Comparison of ENCODE assay signal across 1 cellular context in genomic region chr16:67055712-67056487, GRCh38.
A peak's percentile ranks its signal among the peaks of the same experiment; 100 is the strongest.
TF ChIP-seq lines count a peak whose summit lies in the region.

No MANE protein-coding gene starts in this region.

TF ChIP-seq in GM12878, 131 proteins besides CTCF, POLR2A, EP300 and RAD21 (continues in another document):
- no peak for TF ChIP-seq PRDM15 (CRISPR knock-in tag; IDR thresholded peaks at IDR 0.05)
- TF ChIP-seq CHD1 (IDR thresholded peaks at IDR 0.05; ENCODE audit: low read depth, low read length): no peak
- TF ChIP-seq YY1 (IDR thresholded peaks at IDR 0.05; ENCODE audit: low read depth, low read length): no peak
- TF ChIP-seq RCOR1 (conservative IDR thresholded peaks at IDR 0.05; ENCODE audit: low read depth, low read length): no peak
- peak; percentile 19; the same call in 1 of the 2 replicates for TF ChIP-seq BCL11A (IDR thresholded peaks at IDR 0.05; ENCODE audit: low read depth, low read length)
- TF ChIP-seq ASH2L (IDR thresholded peaks at IDR 0.05; ENCODE audit: borderline replicate concordance, low read depth): no peak
- no peak for TF ChIP-seq CBX5 (IDR thresholded peaks at IDR 0.05; ENCODE audit: low read depth)
- no peak for TF ChIP-seq FOS (IDR thresholded peaks at IDR 0.05; ENCODE audit: borderline replicate concordance, extremely low read depth, insufficient read length)
- TF ChIP-seq TBL1XR1 (IDR thresholded peaks at IDR 0.05; ENCODE audit: low read depth, low read length): no peak
- peak; percentile 76 for TF ChIP-seq NFIC (IDR thresholded peaks at IDR 0.05; ENCODE audit: low read depth, low read length)
- TF ChIP-seq BMI1 (IDR thresholded peaks at IDR 0.05; ENCODE audit: borderline replicate concordance): no peak
- no peak for TF ChIP-seq NBN (IDR thresholded peaks at IDR 0.05)
- TF ChIP-seq ZNF274 (IDR thresholded peaks at IDR 0.05; ENCODE audit: insufficient read depth, insufficient read length): no peak
- TF ChIP-seq PML (IDR thresholded peaks at IDR 0.05; ENCODE audit: low read length): peak; percentile 25; the same call in 1 of the 2 replicates
- no peak for TF ChIP-seq RB1 (IDR thresholded peaks at IDR 0.05; ENCODE audit: borderline replicate concordance)
- no peak for TF ChIP-seq KAT2A (conservative IDR thresholded peaks at IDR 0.05; ENCODE audit: control insufficient read depth, low read depth, low read length)
- TF ChIP-seq, protein P1, sequence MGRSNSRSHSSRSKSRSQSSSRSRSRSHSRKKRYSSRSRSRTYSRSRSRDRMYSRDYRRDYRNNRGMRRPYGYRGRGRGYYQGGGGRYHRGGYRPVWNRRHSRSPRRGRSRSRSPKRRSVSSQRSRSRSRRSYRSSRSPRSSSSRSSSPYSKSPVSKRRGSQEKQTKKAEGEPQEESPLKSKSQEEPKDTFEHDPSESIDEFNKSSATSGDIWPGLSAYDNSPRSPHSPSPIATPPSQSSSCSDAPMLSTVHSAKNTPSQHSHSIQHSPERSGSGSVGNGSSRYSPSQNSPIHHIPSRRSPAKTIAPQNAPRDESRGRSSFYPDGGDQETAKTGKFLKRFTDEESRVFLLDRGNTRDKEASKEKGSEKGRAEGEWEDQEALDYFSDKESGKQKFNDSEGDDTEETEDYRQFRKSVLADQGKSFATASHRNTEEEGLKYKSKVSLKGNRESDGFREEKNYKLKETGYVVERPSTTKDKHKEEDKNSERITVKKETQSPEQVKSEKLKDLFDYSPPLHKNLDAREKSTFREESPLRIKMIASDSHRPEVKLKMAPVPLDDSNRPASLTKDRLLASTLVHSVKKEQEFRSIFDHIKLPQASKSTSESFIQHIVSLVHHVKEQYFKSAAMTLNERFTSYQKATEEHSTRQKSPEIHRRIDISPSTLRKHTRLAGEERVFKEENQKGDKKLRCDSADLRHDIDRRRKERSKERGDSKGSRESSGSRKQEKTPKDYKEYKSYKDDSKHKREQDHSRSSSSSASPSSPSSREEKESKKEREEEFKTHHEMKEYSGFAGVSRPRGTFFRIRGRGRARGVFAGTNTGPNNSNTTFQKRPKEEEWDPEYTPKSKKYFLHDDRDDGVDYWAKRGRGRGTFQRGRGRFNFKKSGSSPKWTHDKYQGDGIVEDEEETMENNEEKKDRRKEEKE (IDR thresholded peaks at IDR 0.05): no peak
- TF ChIP-seq, protein P2, sequence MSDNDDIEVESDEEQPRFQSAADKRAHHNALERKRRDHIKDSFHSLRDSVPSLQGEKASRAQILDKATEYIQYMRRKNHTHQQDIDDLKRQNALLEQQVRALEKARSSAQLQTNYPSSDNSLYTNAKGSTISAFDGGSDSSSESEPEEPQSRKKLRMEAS (IDR thresholded peaks at IDR 0.05; ENCODE audit: low read depth, low read length): no peak
- TF ChIP-seq PAX5 (IDR thresholded peaks at IDR 0.05; ENCODE audit: borderline replicate concordance, low read depth, low read length): no peak
- no peak for TF ChIP-seq TCF12 (IDR thresholded peaks at IDR 0.05; ENCODE audit: low read depth, low read length)
- TF ChIP-seq, protein P3, sequence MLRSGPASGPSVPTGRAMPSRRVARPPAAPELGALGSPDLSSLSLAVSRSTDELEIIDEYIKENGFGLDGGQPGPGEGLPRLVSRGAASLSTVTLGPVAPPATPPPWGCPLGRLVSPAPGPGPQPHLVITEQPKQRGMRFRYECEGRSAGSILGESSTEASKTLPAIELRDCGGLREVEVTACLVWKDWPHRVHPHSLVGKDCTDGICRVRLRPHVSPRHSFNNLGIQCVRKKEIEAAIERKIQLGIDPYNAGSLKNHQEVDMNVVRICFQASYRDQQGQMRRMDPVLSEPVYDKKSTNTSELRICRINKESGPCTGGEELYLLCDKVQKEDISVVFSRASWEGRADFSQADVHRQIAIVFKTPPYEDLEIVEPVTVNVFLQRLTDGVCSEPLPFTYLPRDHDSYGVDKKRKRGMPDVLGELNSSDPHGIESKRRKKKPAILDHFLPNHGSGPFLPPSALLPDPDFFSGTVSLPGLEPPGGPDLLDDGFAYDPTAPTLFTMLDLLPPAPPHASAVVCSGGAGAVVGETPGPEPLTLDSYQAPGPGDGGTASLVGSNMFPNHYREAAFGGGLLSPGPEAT (IDR thresholded peaks at IDR 0.05; ENCODE audit: low read depth): no peak
- no peak for TF ChIP-seq RELA (IDR thresholded peaks at IDR 0.05; ENCODE audit: borderline replicate concordance, partially characterized antibody)
- TF ChIP-seq SIX5 (IDR thresholded peaks at IDR 0.05; ENCODE audit: low read depth, low read length, severe bottlenecking): no peak
- no peak for TF ChIP-seq NR2C1 (IDR thresholded peaks at IDR 0.05)
- TF ChIP-seq FOXM1 (IDR thresholded peaks at IDR 0.05; ENCODE audit: low read depth, low read length): 0 out of 2 replicates have a peak, but pooled peaks have one; percentile 45
- no peak for TF ChIP-seq TAF1 (IDR thresholded peaks at IDR 0.05; ENCODE audit: borderline replicate concordance, low read depth, low read length)
- TF ChIP-seq E4F1 (IDR thresholded peaks at IDR 0.05; ENCODE audit: borderline replicate concordance, partially characterized antibody): no peak
- no peak for TF ChIP-seq NR2F1 (conservative IDR thresholded peaks at IDR 0.05)
- peak; percentile 67 for TF ChIP-seq EED (IDR thresholded peaks at IDR 0.05; ENCODE audit: low read depth)
- TF ChIP-seq GABPA (IDR thresholded peaks at IDR 0.05; ENCODE audit: low read depth): no peak
- TF ChIP-seq SUZ12 (IDR thresholded peaks at IDR 0.05; ENCODE audit: unreplicated experiment): no peak
- TF ChIP-seq GATAD2B (conservative IDR thresholded peaks at IDR 0.05; ENCODE audit: low read depth): no peak
- TF ChIP-seq ZZZ3 (IDR thresholded peaks at IDR 0.05; ENCODE audit: control insufficient read depth, insufficient read length, low read depth): no peak
- TF ChIP-seq SREBF2 (IDR thresholded peaks at IDR 0.05; ENCODE audit: low read length): no peak
- TF ChIP-seq NFYA (IDR thresholded peaks at IDR 0.05; ENCODE audit: borderline replicate concordance, low read depth, low read length): no peak
- no peak for TF ChIP-seq E2F8 (IDR thresholded peaks at IDR 0.05; ENCODE audit: low read depth, partially characterized antibody)
- no peak for TF ChIP-seq SP1 (IDR thresholded peaks at IDR 0.05; ENCODE audit: low read depth, low read length)
- peak; percentile 89 for TF ChIP-seq JUNB (IDR thresholded peaks at IDR 0.05)
- TF ChIP-seq SREBF1 (IDR thresholded peaks at IDR 0.05; ENCODE audit: low read length): no peak
- TF ChIP-seq TARDBP (IDR thresholded peaks at IDR 0.05; ENCODE audit: borderline replicate concordance): no peak
- TF ChIP-seq SPI1 (IDR thresholded peaks at IDR 0.05; ENCODE audit: borderline replicate concordance, insufficient read depth, low read depth, low read length): no peak
- TF ChIP-seq NRF1 (conservative IDR thresholded peaks at IDR 0.05; ENCODE audit: low read depth, low read length): no peak
- TF ChIP-seq HDAC6 (IDR thresholded peaks at IDR 0.05; ENCODE audit: unreplicated experiment): no peak
- 0 out of 2 replicates have a peak, but pooled peaks have one; percentile 53 for TF ChIP-seq IRF4 (IDR thresholded peaks at IDR 0.05; ENCODE audit: low read depth, low read length)
- TF ChIP-seq, protein P4, sequence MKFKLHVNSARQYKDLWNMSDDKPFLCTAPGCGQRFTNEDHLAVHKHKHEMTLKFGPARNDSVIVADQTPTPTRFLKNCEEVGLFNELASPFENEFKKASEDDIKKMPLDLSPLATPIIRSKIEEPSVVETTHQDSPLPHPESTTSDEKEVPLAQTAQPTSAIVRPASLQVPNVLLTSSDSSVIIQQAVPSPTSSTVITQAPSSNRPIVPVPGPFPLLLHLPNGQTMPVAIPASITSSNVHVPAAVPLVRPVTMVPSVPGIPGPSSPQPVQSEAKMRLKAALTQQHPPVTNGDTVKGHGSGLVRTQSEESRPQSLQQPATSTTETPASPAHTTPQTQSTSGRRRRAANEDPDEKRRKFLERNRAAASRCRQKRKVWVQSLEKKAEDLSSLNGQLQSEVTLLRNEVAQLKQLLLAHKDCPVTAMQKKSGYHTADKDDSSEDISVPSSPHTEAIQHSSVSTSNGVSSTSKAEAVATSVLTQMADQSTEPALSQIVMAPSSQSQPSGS (IDR thresholded peaks at IDR 0.05; ENCODE audit: low read length): peak; percentile 41; the same call in 1 of the 2 replicates
- TF ChIP-seq HCFC1 (IDR thresholded peaks at IDR 0.05; ENCODE audit: low read length): no peak
- no peak for TF ChIP-seq PAX8 (IDR thresholded peaks at IDR 0.05)
- TF ChIP-seq, protein P5, sequence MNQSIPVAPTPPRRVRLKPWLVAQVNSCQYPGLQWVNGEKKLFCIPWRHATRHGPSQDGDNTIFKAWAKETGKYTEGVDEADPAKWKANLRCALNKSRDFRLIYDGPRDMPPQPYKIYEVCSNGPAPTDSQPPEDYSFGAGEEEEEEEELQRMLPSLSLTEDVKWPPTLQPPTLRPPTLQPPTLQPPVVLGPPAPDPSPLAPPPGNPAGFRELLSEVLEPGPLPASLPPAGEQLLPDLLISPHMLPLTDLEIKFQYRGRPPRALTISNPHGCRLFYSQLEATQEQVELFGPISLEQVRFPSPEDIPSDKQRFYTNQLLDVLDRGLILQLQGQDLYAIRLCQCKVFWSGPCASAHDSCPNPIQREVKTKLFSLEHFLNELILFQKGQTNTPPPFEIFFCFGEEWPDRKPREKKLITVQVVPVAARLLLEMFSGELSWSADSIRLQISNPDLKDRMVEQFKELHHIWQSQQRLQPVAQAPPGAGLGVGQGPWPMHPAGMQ (IDR thresholded peaks at IDR 0.05; ENCODE audit: borderline replicate concordance): no peak
- TF ChIP-seq ZNF622 (IDR thresholded peaks at IDR 0.05): no peak
- no peak for TF ChIP-seq MYB (IDR thresholded peaks at IDR 0.05; ENCODE audit: borderline replicate concordance, low read depth, low read length)
- TF ChIP-seq BRCA1 (IDR thresholded peaks at IDR 0.05; ENCODE audit: low read depth, low read length): no peak
